29 cellular contexts compared by ENCODE assay signal in the genomic region with DNA sequence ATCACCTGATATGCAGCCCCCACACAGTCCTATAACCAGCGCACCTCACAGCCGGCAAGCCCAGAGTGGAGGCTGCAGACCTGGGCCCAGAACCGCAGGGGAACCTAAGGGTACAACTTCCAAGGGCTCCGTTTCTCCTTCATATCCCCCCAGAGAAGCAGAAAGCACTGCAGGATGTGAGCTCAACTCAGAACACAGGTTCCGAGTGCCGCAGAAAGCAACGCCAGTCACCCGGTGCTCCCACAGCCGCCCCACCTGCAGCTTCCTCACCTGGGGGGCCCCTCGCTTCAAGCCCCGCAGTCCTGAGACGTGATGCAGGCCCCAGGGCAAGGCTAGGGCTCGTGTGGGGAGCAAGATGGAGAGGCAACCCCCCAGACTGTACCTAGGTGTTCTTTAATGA. TPM values are rescaled to one million over a fixed set of nuclear protein-coding genes. Genes with fewer than 3 reads are reported as not detected.
DNase-seq lines count a peak whose midpoint lies in the region; ATAC-seq and TF ChIP-seq lines count a peak whose summit lies in the region.
"Had no signal": no experiment of that assay in that cellular context is flagged by ENCODE, and none has a peak within 500 bp of the region (broad histone marks: within the 10 kb centered on the region; RNA-seq: fewer than 3 reads in every experiment).

No MANE protein-coding gene starts in this region.

- no peak overlapping the region for H3K27ac ChIP-seq in left ventricle myocardium inferior (replicated peaks)
- H3K27ac ChIP-seq in HUES6 (ENCODE audit: low read depth, low read length): no peak overlapping the region
- H3K27ac ChIP-seq in spleen: no peak overlapping the region
- H3K27ac ChIP-seq: BLaER1 had no signal

- DNase-seq in Right ventricle myocardium inferior (ENCODE audit: missing footprints) (peak; percentile 21), left ventricle myocardium inferior (no peak), spleen (peak; percentile 55), mucosa of gallbladder (ENCODE audit: low spot score) (no peak), NCI-H2171 treated with DMSO at 0.1 percent for 48 hours (lab: John Stamatoyannopoulos, UW) (no peak)
- DNase-seq: 8988T; ACHN; BE2C; C1 segment of cervical spinal cord; CD4-positive, alpha-beta memory T cell; CD4-positive, CD25-positive, alpha-beta regulatory T cell; CD8-positive, alpha-beta memory T cell; COR-L47; DMS 273 treated with DMSO at 0.1 percent for 48 hours; DMS153; DMS53; DMS79; DND-41; EL; GDM1 had no signal

- intact Hi-C loops in Right ventricle myocardium inferior (cut with DNase I): no loop called here
- intact Hi-C loops in left ventricle myocardium inferior (cut with micrococcal nuclease): no loop called here
- intact Hi-C loops in spleen (cut with DNase I; ENCODE audit: low total_unique reads): no loop called here

- WGBS in spleen, 5 donors: 93 to 97% (median 95%) methylated on average over 11 to 13 of the region's 13 CpGs

- H3K36me3 ChIP-seq in left ventricle myocardium inferior: peaks cover 61% of the 10 kb centered on the region
- H3K36me3 ChIP-seq in HUES6 (ENCODE audit: control insufficient read depth, insufficient read depth, low read length): peaks cover 68% of the 10 kb centered on the region
- H3K36me3 ChIP-seq in spleen: peaks cover 0 to 82% (median 62%) of the 10 kb centered on the region in 6 donors

- peak overlapping the region; percentile 6 for H3K9ac ChIP-seq in HUES6 (ENCODE audit: low read length)
- H3K9ac ChIP-seq: BLaER1 had no signal

- no peak overlapping the region for H3K4me3 ChIP-seq in left ventricle myocardium inferior
- H3K4me3 ChIP-seq in HUES6 (ENCODE audit: low read depth, low read length): no peak overlapping the region
- no peak overlapping the region for H3K4me3 ChIP-seq in spleen
- H3K4me3 ChIP-seq: BLaER1, GM12878 had no signal

- H3K27me3 ChIP-seq in left ventricle myocardium inferior (ENCODE audit: low read depth): no peaks in the 10 kb centered on the region
- H3K27me3 ChIP-seq in HUES6 (ENCODE audit: control insufficient read depth, insufficient read depth, low read length): no peaks in the 10 kb centered on the region
- H3K27me3 ChIP-seq in spleen (replicated peaks in 1 of 7): no peaks in the 10 kb centered on the region
- H3K27me3 ChIP-seq: BE2C, BLaER1 had no signal

- no peak for TF ChIP-seq POLR2A in spleen (IDR thresholded peaks at IDR 0.05)

- H3K4me1 ChIP-seq in left ventricle myocardium inferior (no peaks in the 10 kb centered on the region), HUES6 (ENCODE audit: control insufficient read depth, insufficient read depth, low read length) (no peaks in the 10 kb centered on the region), spleen (no peaks in the 10 kb centered on the region)
- H3K4me1 ChIP-seq: BE2C, BLaER1 had no signal

- H3K9me3 ChIP-seq in left ventricle myocardium inferior (replicated peaks): no peaks in the 10 kb centered on the region
- no peaks in the 10 kb centered on the region for H3K9me3 ChIP-seq in HUES6 (ENCODE audit: control insufficient read depth, insufficient read depth, low read depth, low read length)
- H3K9me3 ChIP-seq in spleen: no peaks in the 10 kb centered on the region
- H3K9me3 ChIP-seq: BE2C, BLaER1 had no signal

- no peak for ATAC-seq in Right ventricle myocardium inferior
- ATAC-seq in GM21825 (IDR thresholded peaks at IDR 0.05; ENCODE audit: unreplicated experiment): no peak
- ATAC-seq: GM12878 had no signal

- TF ChIP-seq CTCF in left ventricle myocardium inferior (IDR thresholded peaks at IDR 0.05; ENCODE audit: borderline replicate concordance): no peak
- no peak for TF ChIP-seq CTCF in spleen (IDR thresholded peaks at IDR 0.05 in 8 of 11, conservative IDR thresholded peaks at IDR 0.05 in 3 of 11)

RNA-seq across cellular contexts. Expression of gene TSSK2, which starts 2.5 kb away (rescaled TPM):
- total RNA-seq in Right ventricle myocardium inferior (not detected), left ventricle myocardium inferior (not detected), spleen (not detected), mucosa of gallbladder (not detected)
- under 1 TPM in 2 of 3 donors, not detected in 1; 0.03 to 0.06 TPM for polyA plus RNA-seq in spleen
- total RNA-seq: A673; CD4-positive, alpha-beta memory T cell; CD4-positive, CD25-positive, alpha-beta regulatory T cell; CD8-positive, alpha-beta memory T cell; Daoy; G401 had no signal
- polyA plus RNA-seq: AG04450; CD14-positive monocyte; CD4-positive, alpha-beta memory T cell; CD4-positive, CD25-positive, alpha-beta regulatory T cell; CD8-positive, alpha-beta memory T cell had no signal

RNA-seq across cellular contexts. Expression of gene ESS2, which starts 10.9 kb away (rescaled TPM):
- total RNA-seq in Right ventricle myocardium inferior (8.8 TPM), left ventricle myocardium inferior (9.5 TPM), spleen (10 to 100 TPM; 13.4 to 21.3 (median 16.4) TPM), mucosa of gallbladder (17.3 TPM)
- 10 to 100 TPM; 13.2 to 17.3 (median 16.9) TPM for polyA plus RNA-seq in spleen

RNA-seq across cellular contexts. Expression of gene DGCR2, which starts 11.3 kb away (rescaled TPM):
- total RNA-seq in Right ventricle myocardium inferior (29.9 TPM), left ventricle myocardium inferior (33.0 TPM), spleen (10 to 100 TPM; 40.4 to 60.7 (median 51.3) TPM), mucosa of gallbladder (104 TPM)
- polyA plus RNA-seq in spleen: 10 to 100 TPM in 2 of 3 donors, 1 to 10 TPM in 1; 9.5 to 26.0 (median 11.8) TPM

RNA-seq across cellular contexts. Expression of gene GSC2, which starts 16.5 kb away (rescaled TPM):
- total RNA-seq in Right ventricle myocardium inferior (not detected), left ventricle myocardium inferior (not detected), spleen (not detected), mucosa of gallbladder (not detected)
- not detected for polyA plus RNA-seq in spleen
- total RNA-seq: A673; CD4-positive, alpha-beta memory T cell; CD4-positive, CD25-positive, alpha-beta regulatory T cell; CD8-positive, alpha-beta memory T cell; Daoy; GM12878 had no signal
- polyA plus RNA-seq: AG04450; CD14-positive monocyte; CD4-positive, alpha-beta memory T cell; CD4-positive, CD25-positive, alpha-beta regulatory T cell; CD8-positive, alpha-beta memory T cell; GM12878 had no signal

RNA-seq across cellular contexts. Expression of gene SLC25A1, which starts 45.0 kb away (rescaled TPM):
- total RNA-seq in Right ventricle myocardium inferior: 28.7 TPM
- 20.9 TPM for total RNA-seq in left ventricle myocardium inferior
- total RNA-seq in spleen: 10 to 100 TPM; 32.5 to 47.5 (median 36.0) TPM
- 10 to 100 TPM; 23.5 to 59.7 (median 26.1) TPM for polyA plus RNA-seq in spleen
- 130 TPM for total RNA-seq in mucosa of gallbladder

Comparison
In these comparisons a context has a peak if more than half of its experiments do, and no peak if none do; other contexts are left out.
1. DNase-seq: peak in Right ventricle myocardium inferior (single experiment) and spleen (single experiment); none in left ventricle myocardium inferior (single experiment), mucosa of gallbladder (single experiment) and NCI-H2171 treated with DMSO at 0.1 percent for 48 hours (single experiment).